ENCODE assay signal across 28 cellular contexts in the genomic region with DNA sequence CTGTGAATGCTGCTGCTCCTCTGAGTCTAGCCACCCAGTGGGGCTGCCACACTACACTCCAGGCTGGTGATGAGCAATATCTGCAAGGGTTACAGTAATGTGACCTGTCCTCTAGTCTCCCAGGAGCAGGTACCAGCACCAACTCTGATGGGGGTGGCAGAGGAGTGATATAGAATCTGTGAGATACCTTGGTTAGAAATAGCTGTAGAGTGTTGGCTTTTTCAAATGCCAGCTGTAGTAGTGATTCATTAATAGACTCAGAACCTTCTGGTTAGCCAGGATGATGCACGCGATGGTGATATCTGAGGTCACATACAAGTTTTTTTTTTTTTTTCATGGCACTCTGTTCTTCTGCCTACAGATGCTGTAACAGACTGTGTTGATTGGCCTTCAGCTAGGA.
DNase-seq lines count a peak whose midpoint lies in the region; ATAC-seq and TF ChIP-seq lines count a peak whose summit lies in the region.
"Had no signal": no experiment of that assay in that cellular context is flagged by ENCODE, and none has a peak within 500 bp of the region (broad histone marks: within the 10 kb centered on the region; RNA-seq: fewer than 3 reads in every experiment).

No MANE protein-coding gene starts in this region.

- no peaks in the 10 kb centered on the region for H3K36me3 Mint-ChIP-seq in activated naive CD4-positive, alpha-beta T cell treated with anti-CD3 and anti-CD28 coated beads, Interleukin-2, amount 10 ng/mL, durations not matched to agents 7 days and 5 days

- peaks cover 2% of the 10 kb centered on the region for H3K9me3 ChIP-seq in right cardiac atrium (ENCODE audit: control insufficient read depth, low read length)
- peaks cover 0 to 9% (median 0%) of the 10 kb centered on the region in 3 donors for H3K9me3 ChIP-seq in adrenal gland (replicated peaks in 1 of 3)
- H3K9me3 ChIP-seq: BE2C had no signal

- H3K4me1 ChIP-seq in right cardiac atrium (ENCODE audit: control insufficient read depth, insufficient read depth, low read length) (no peaks in the 10 kb centered on the region), adrenal gland (replicated peaks in 1 of 2) (no peaks in the 10 kb centered on the region)
- H3K4me1 ChIP-seq: BE2C had no signal

- no peak for TF ChIP-seq POLR2A in adrenal gland (IDR thresholded peaks at IDR 0.05)

- no peak overlapping the region for H3K27ac ChIP-seq in right cardiac atrium (ENCODE audit: low read length)
- no peak overlapping the region for H3K27ac ChIP-seq in adrenal gland
- H3K27ac ChIP-seq: HL-60, PC-9 had no signal

- no peak overlapping the region for H3K4me3 Mint-ChIP-seq in activated naive CD4-positive, alpha-beta T cell treated with anti-CD3 and anti-CD28 coated beads, Interleukin-2, amount 10 ng/mL, durations not matched to agents 7 days and 5 days

- no peaks in the 10 kb centered on the region for H3K27me3 Mint-ChIP-seq in activated naive CD4-positive, alpha-beta T cell treated with anti-CD3 and anti-CD28 coated beads, Interleukin-2, amount 10 ng/mL, durations not matched to agents 7 days and 5 days

- DNase-seq in Right ventricle myocardium inferior (ENCODE audit: missing footprints) (peak; percentile 1), right cardiac atrium (no peak), epithelial cell of esophagus (ENCODE audit: low read depth) (peak; percentile 49), glomerular visceral epithelial cell (ENCODE audit: extremely low spot score) (peak; percentile 18), adrenal gland (no peak), middle frontal gyrus (ENCODE audit: extremely low spot score, low spot score) (no peak)
- no peak for DNase-seq in activated naive CD4-positive, alpha-beta T cell treated with anti-CD3 and anti-CD28 coated beads, Interleukin-2, amount 10 ng/mL, durations not matched to agents 7 days and 5 days
- DNase-seq: 8988T; ACHN; BE2C; Calu3; DMS79 treated with DMSO at 0.1 percent for 48 hours; HCEC 1CT; Kasumi-1; MG63; NCI-H1694; NCI-H2029 treated with DMSO at 0.1 percent for 48 hours; NCI-H446 treated with DMSO at 0.1 percent for 48 hours; NCI-H526; NCI-H82; NK-92 treated with Interleukin-12 subunit alpha and Interleukin-12 subunit beta, amount 100 ng/mL, for 24 hours; PC-9; RPMI8226; SHP77 had no signal

- intact Hi-C loops in Right ventricle myocardium inferior (cut with DNase I) (no loop called here), right cardiac atrium (cut with DNase I) (no loop called here), adrenal gland (cut with DNase I) (no loop called here)

- H3K36me3 ChIP-seq in adrenal gland (replicated peaks in 1 of 2): no peaks in the 10 kb centered on the region
- H3K36me3 ChIP-seq: BE2C, MG63 had no signal

- no peaks in the 10 kb centered on the region for H3K4me1 Mint-ChIP-seq in activated naive CD4-positive, alpha-beta T cell treated with anti-CD3 and anti-CD28 coated beads, Interleukin-2, amount 10 ng/mL, durations not matched to agents 7 days and 5 days

- CTCF ChIA-PET in activated naive CD4-positive, alpha-beta T cell treated with anti-CD3 and anti-CD28 coated beads, Interleukin-2, amount 10 ng/mL, durations not matched to agents 7 days and 5 days (lab: Charles Lee): no interaction called here

- ATAC-seq in Right ventricle myocardium inferior (no peak), right cardiac atrium (no peak), HG03108 (IDR thresholded peaks at IDR 0.05; ENCODE audit: unreplicated experiment) (no peak)
- ATAC-seq: HepG2, K562 had no signal

- WGBS in right cardiac atrium: 96% methylated on average over 2 of the region's 2 CpGs
- 92 to 97% (median 95%) methylated on average over 2 of the region's 2 CpGs for WGBS in adrenal gland, 4 donors

- peaks cover 19% of the 10 kb centered on the region for H3K9me3 Mint-ChIP-seq in activated naive CD4-positive, alpha-beta T cell treated with anti-CD3 and anti-CD28 coated beads, Interleukin-2, amount 10 ng/mL, durations not matched to agents 7 days and 5 days

- TF ChIP-seq CTCF in epithelial cell of esophagus (IDR thresholded peaks at IDR 0.05; ENCODE audit: insufficient read depth, low read depth, low read length, missing control alignments) (no peak), adrenal gland (IDR thresholded peaks at IDR 0.05) (no peak)

- H3K4me3 ChIP-seq in right cardiac atrium (ENCODE audit: low read length) (no peak overlapping the region), epithelial cell of esophagus (ENCODE audit: low read length) (no peak overlapping the region), adrenal gland (no peak overlapping the region)
- H3K4me3 ChIP-seq: K562, MG63, PC-9 had no signal

- H3K27me3 ChIP-seq in right cardiac atrium (ENCODE audit: control insufficient read depth, insufficient read depth) (no peaks in the 10 kb centered on the region), adrenal gland (no peaks in the 10 kb centered on the region)
- H3K27me3 ChIP-seq: BE2C, MG63 had no signal

- H3K27ac Mint-ChIP-seq in activated naive CD4-positive, alpha-beta T cell treated with anti-CD3 and anti-CD28 coated beads, Interleukin-2, amount 10 ng/mL, durations not matched to agents 7 days and 5 days: no peak overlapping the region

Comparison
In these comparisons a context has a peak if more than half of its experiments do, and no peak if none do; other contexts are left out.
1. DNase-seq: peak in Right ventricle myocardium inferior (single experiment), epithelial cell of esophagus (single experiment) and glomerular visceral epithelial cell (single experiment); none in right cardiac atrium (0 of 3), adrenal gland (0 of 7), activated naive CD4-positive, alpha-beta T cell treated with anti-CD3 and anti-CD28 coated beads, Interleukin-2, amount 10 ng/mL, durations not matched to agents 7 days and 5 days (single experiment) and middle frontal gyrus (single experiment).